11 cellular contexts compared by ENCODE assay signal in genomic region chr7:50614721-50615518, GRCh38. TPM values are rescaled to one million over a fixed set of nuclear protein-coding genes. Genes with fewer than 3 reads are reported as not detected.
DNase-seq lines count a peak whose midpoint lies in the region; ATAC-seq, FAIRE-seq and TF ChIP-seq lines count a peak whose summit lies in the region.
"Had no signal": no experiment of that assay in that cellular context is flagged by ENCODE, and none has a peak within 500 bp of the region (broad histone marks: within the 10 kb centered on the region; RNA-seq: fewer than 3 reads in every experiment).

No MANE protein-coding gene starts in this region.

- H3K9me3 ChIP-seq in keratinocyte (ENCODE audit: control insufficient read depth, low read depth, low read length), result no peaks in the 10 kb centered on the region

- H3K27ac ChIP-seq in C4-2B (no peak overlapping the region), keratinocyte (ENCODE audit: control insufficient read depth, insufficient read depth, low read length) (no peak overlapping the region)

- no peaks in the 10 kb centered on the region for H3K9me3 Mint-ChIP-seq in HFFc6

- no peaks in the 10 kb centered on the region for H4K20me1 ChIP-seq in keratinocyte (ENCODE audit: control insufficient read depth, extremely low read depth, insufficient read depth, low read length)

- no peaks in the 10 kb centered on the region for H3K27me3 ChIP-seq in keratinocyte (ENCODE audit: control insufficient read depth, extremely low read depth, insufficient read depth, low read length)

- no peaks in the 10 kb centered on the region for H3K79me2 ChIP-seq in keratinocyte (ENCODE audit: control insufficient read depth, insufficient read depth, low read length)

- peaks cover 15% of the 10 kb centered on the region for H3K4me1 Mint-ChIP-seq in HFFc6 (ENCODE audit: low read depth)

- peaks cover 15% of the 10 kb centered on the region for H3K4me1 ChIP-seq in keratinocyte (ENCODE audit: control insufficient read depth, extremely low read depth, insufficient read depth, low read length)

- no peak overlapping the region for H3K4me2 ChIP-seq in keratinocyte (ENCODE audit: control insufficient read depth, extremely low read depth, insufficient read depth, low read depth, low read length)

- DNase-seq in HFFc6, result no peak
- no peak for DNase-seq in astrocyte of the cerebellum (ENCODE audit: low read depth)
- no peak for DNase-seq in keratinocyte (ENCODE audit: low read depth, low spot score)
- DNase-seq in stimulated activated CD8-positive, alpha-beta memory T cell treated with anti-CD3 and anti-CD28 coated beads, Interleukin-4, amount 100 ng/mL, for 48 hours, result no peak
- no peak for DNase-seq in occipital lobe (lab: John Stamatoyannopoulos, UW)
- DNase-seq: cortex of kidney, NCI-H2081 had no signal

- ATAC-seq in GM19463 (IDR thresholded peaks at IDR 0.05; ENCODE audit: unreplicated experiment), result no peak
- no peak for ATAC-seq in GM18873 (IDR thresholded peaks at IDR 0.05; ENCODE audit: low FRiP score, unreplicated experiment)

- in situ Hi-C loops in astrocyte of the cerebellum (cut with HindIII; ENCODE audit: low sequenced_read_pairs), result no loop called here

- TF ChIP-seq CTCF in C4-2B (conservative IDR thresholded peaks at IDR 0.05) (peak; percentile 40), HFFc6 (IDR thresholded peaks at IDR 0.05) (peak; percentile 43; the same call in 1 of the 2 replicates), astrocyte of the cerebellum (IDR thresholded peaks at IDR 0.05; ENCODE audit: low read depth, low read length, missing control alignments) (peak; percentile 22), keratinocyte (optimal IDR thresholded peaks at IDR 0.05 in 1 of 3, IDR thresholded peaks at IDR 0.05 in 1 of 3, conservative IDR thresholded peaks at IDR 0.05 in 1 of 3; ENCODE audit: extremely low read depth in 1 of 3, insufficient read depth in 2 of 3, low read length in 3 of 3) (peak in 2 of 3 experiments; percentile 34 to 58)

- no peaks in the 10 kb centered on the region for H3K9me1 ChIP-seq in keratinocyte (ENCODE audit: control insufficient read depth, extremely low read depth, insufficient read depth, low read length)

- H3K4me3 Mint-ChIP-seq in HFFc6, result no peak overlapping the region

- H3K27ac Mint-ChIP-seq in HFFc6, result no peak overlapping the region

- H3K4me3 ChIP-seq in astrocyte of the cerebellum (ENCODE audit: low read depth, low read length) (no peak overlapping the region), keratinocyte (ENCODE audit: control insufficient read depth in 2 of 3, extremely low read depth in 1 of 3, insufficient read depth in 2 of 3, low read depth in 1 of 3, low read length in 3 of 3) (no peak overlapping the region)

- FAIRE-seq in keratinocyte (lab: Jason Lieb, UNC), result no peak

- peaks cover 0 to 3% of the 10 kb centered on the region in 2 experiments for H3K36me3 ChIP-seq in keratinocyte (ENCODE audit: control insufficient read depth in 2 of 2, extremely low read depth in 1 of 2, insufficient read depth in 2 of 2, low read length in 2 of 2)

- H3K36me3 Mint-ChIP-seq in HFFc6 (ENCODE audit: low read depth), result 0 out of 2 replicates have a peak, but pooled peaks cover 11% of the 10 kb centered on the region

- dilution Hi-C loops in keratinocyte (cut with MboI; ENCODE audit: extremely low pct_ligation_motif_present, low sequenced_read_pairs), result no loop called here

- H3K9ac ChIP-seq in keratinocyte (ENCODE audit: control insufficient read depth, extremely low read depth, insufficient read depth, low read length), result no peak overlapping the region

- H3K27me3 Mint-ChIP-seq in HFFc6 (ENCODE audit: insufficient read depth), result no peaks in the 10 kb centered on the region; the same call in 1 of the 2 replicates

- no peak overlapping the region for H2AFZ ChIP-seq in keratinocyte (ENCODE audit: control insufficient read depth, low read length)

RNA-seq across cellular contexts. Expression of gene DDC, which starts 49.7 kb away (rescaled TPM):
- total RNA-seq in HFFc6 (2021; fragmentation: NEBNext Ultra II Directional; extraction: Animal tissue kit (Norgen Biotek cat#: 25700)), result not detected
- not detected in 3 replicates for polyA plus RNA-seq in keratinocyte
- not detected for polyA plus RNA-seq in keratinocyte (2011; ENCODE audit: low read depth)
- polyA plus RNA-seq in keratinocyte (2011; cell fraction: cytosol; rRNA removed), result not detected in 2 replicates
- polyA plus RNA-seq in keratinocyte (2011; cell fraction: nucleus; rRNA removed), result not detected in 2 replicates
- not detected in 2 replicates for polyA plus RNA-seq in keratinocyte (2012; ENCODE audit: low replicate concordance)
- polyA minus RNA-seq in keratinocyte, result not detected in 3 replicates
- not detected for polyA minus RNA-seq in keratinocyte (2011; cell fraction: cytosol; rRNA and poly(A)+ RNA removed)
- not detected in 2 replicates for polyA minus RNA-seq in keratinocyte (2011; cell fraction: nucleus; rRNA and poly(A)+ RNA removed)
- not detected for total RNA-seq in occipital lobe
- total RNA-seq: mononuclear cell had no signal
